ENCODE assay signal across 18 cellular contexts in genomic region chr16:66147338-66147737, GRCh38.
DNase-seq lines count a peak whose midpoint lies in the region; ATAC-seq and TF ChIP-seq lines count a peak whose summit lies in the region.
"Had no signal": no experiment of that assay in that cellular context is flagged by ENCODE, and none has a peak within 500 bp of the region (broad histone marks: within the 10 kb centered on the region; RNA-seq: fewer than 3 reads in every experiment).

No MANE protein-coding gene starts in this region.

- peak overlapping the region; percentile 30 for H4K91ac ChIP-seq in IMR-90 (ENCODE audit: insufficient read depth, low read depth, low read length)

- dilution Hi-C loops in IMR-90 (cut with HindIII; ENCODE audit: low sequenced_read_pairs, unreplicated experiment): no loop called here

- no peaks in the 10 kb centered on the region for H3K79me1 ChIP-seq in IMR-90 (ENCODE audit: low read depth in 1 of 2, low read length in 2 of 2)

- H2BK20ac ChIP-seq in IMR-90 (ENCODE audit: low read depth, low read length): peak overlapping the region; percentile 32; the same call in 1 of the 2 replicates

- H3K9me1 ChIP-seq in IMR-90 (ENCODE audit: insufficient read depth, low read length): peaks cover 18% of the 10 kb centered on the region

- H2BK5ac ChIP-seq in IMR-90 (ENCODE audit: low read depth, low read length, poor library complexity, severe bottlenecking): no peak overlapping the region

- no peaks in the 10 kb centered on the region for H4K20me1 ChIP-seq in IMR-90 (ENCODE audit: insufficient read depth, low read length)

- peak overlapping the region; percentile 59; the same call in 1 of the 2 replicates for H2AK5ac ChIP-seq in IMR-90 (ENCODE audit: low read depth, low read length)

- 100% methylated on average over 1 of the region's 6 CpGs; no CpG with 5 or more reads in 1 of the 2 experiments for WGBS in IMR-90 (ENCODE audit: extremely low coverage in 2 of 2, insufficient read length in 1 of 2), 2 experiments

- no TSS peak for BruUV-seq in IMR-90 (replicated peaks; lab: Mats Ljungman, UMichigan)

- peak overlapping the region; percentile 40; the same call in 1 of the 2 replicates for H3K18ac ChIP-seq in IMR-90 (ENCODE audit: low read depth, low read length)

- CTCF ChIA-PET in IMR-90 (lab: Yijun Ruan, JAX): interaction anchor here (0.8 kb wide), 1 partner anchor 11 kb away, joined by 3 read pairs; no protein-coding TSS in a partner anchor
- CTCF ChIA-PET in activated CD8-positive, alpha-beta memory T cell treated with anti-CD3 and anti-CD28 coated beads, Interleukin-2, amount 10 ng/mL, durations not matched to agents 7 days and 5 days (lab: Charles Lee): no interaction called here

- in situ Hi-C loops in IMR-90 (cut with MboI; ENCODE audit: low sequenced_read_pairs): no loop called here

- H3K27me3 ChIP-seq in IMR-90 (ENCODE audit: control insufficient read depth, insufficient read depth, low read length): no peaks in the 10 kb centered on the region

- H3K9me3 Mint-ChIP-seq in brain (peaks cover 0 to 7% (median 0%) of the 10 kb centered on the region in 5 experiments), nephron (no peaks in the 10 kb centered on the region), type B pancreatic cell (peaks cover 9% of the 10 kb centered on the region)
- H3K9me3 Mint-ChIP-seq in activated CD8-positive, alpha-beta memory T cell treated with anti-CD3 and anti-CD28 coated beads, Interleukin-2, amount 10 ng/mL, durations not matched to agents 7 days and 5 days (ENCODE audit: low read depth): no peaks in the 10 kb centered on the region
- H3K9me3 Mint-ChIP-seq: CD4-positive, alpha-beta T cell; HFFc6 had no signal

- no peak overlapping the region for H3K56ac ChIP-seq in IMR-90 (ENCODE audit: extremely low read depth, insufficient read depth, low read length)

- no peaks in the 10 kb centered on the region for H3K36me3 ChIP-seq in IMR-90 (ENCODE audit: control insufficient read depth, insufficient read depth, low read length)

- peaks cover 30% of the 10 kb centered on the region for H3K4me1 Mint-ChIP-seq in brain
- H3K4me1 Mint-ChIP-seq in nephron: peaks cover 62% of the 10 kb centered on the region
- peaks cover 48% of the 10 kb centered on the region for H3K4me1 Mint-ChIP-seq in type B pancreatic cell (ENCODE audit: unreplicated experiment)
- no peaks in the 10 kb centered on the region for H3K4me1 Mint-ChIP-seq in activated CD8-positive, alpha-beta memory T cell treated with anti-CD3 and anti-CD28 coated beads, Interleukin-2, amount 10 ng/mL, durations not matched to agents 7 days and 5 days

- peaks cover 20% of the 10 kb centered on the region for H3K4me1 ChIP-seq in IMR-90 (ENCODE audit: control insufficient read depth, insufficient read depth, low read length)

- H3K14ac ChIP-seq in IMR-90 (replicated peaks; ENCODE audit: low read depth, low read length): no peak overlapping the region

- H3K9ac ChIP-seq in IMR-90 (ENCODE audit: low read depth, low read length): no peak overlapping the region

- no peak for TF ChIP-seq CTCF in IMR-90 (conservative IDR thresholded peaks at IDR 0.05; ENCODE audit: low read depth, low read length)
- no peak for TF ChIP-seq CTCF in brain (conservative IDR thresholded peaks at IDR 0.05)
- no peak for TF ChIP-seq CTCF in nephron (IDR thresholded peaks at IDR 0.05; ENCODE audit: unreplicated experiment in 3 of 3)
- no peak for TF ChIP-seq CTCF in type B pancreatic cell (conservative IDR thresholded peaks at IDR 0.05)

- no peak for ATAC-seq in IMR-90 (ENCODE audit: low read depth)
- no peak for ATAC-seq in GM21825 (IDR thresholded peaks at IDR 0.05; ENCODE audit: unreplicated experiment)
- no peak for ATAC-seq in activated CD8-positive, alpha-beta memory T cell treated with anti-CD3 and anti-CD28 coated beads, Interleukin-2, amount 10 ng/mL, durations not matched to agents 7 days and 5 days
- no peak for ATAC-seq in left ventricle myocardium superior
- ATAC-seq: HCT116 had no signal

- H3K4me3 Mint-ChIP-seq in brain (peak overlapping the region in 1 of 5 experiments; percentile 6), nephron (no peak overlapping the region), type B pancreatic cell (no peak overlapping the region)
- no peak overlapping the region for H3K4me3 Mint-ChIP-seq in activated CD8-positive, alpha-beta memory T cell treated with anti-CD3 and anti-CD28 coated beads, Interleukin-2, amount 10 ng/mL, durations not matched to agents 7 days and 5 days
- H3K4me3 Mint-ChIP-seq: CD4-positive, alpha-beta T cell; HFFc6; IgD-negative memory B cell had no signal

- no peak overlapping the region for H3K4me3 ChIP-seq in IMR-90 (ENCODE audit: insufficient read depth, low read depth, low read length)

- H4K8ac ChIP-seq in IMR-90 (ENCODE audit: low read depth in 2 of 2, low read length in 2 of 2): 0 out of 4 replicates have a peak overlapping the region, but pooled peaks of 1 of the 2 experiments have one; percentile 25

- no peak overlapping the region for H2AFZ ChIP-seq in IMR-90 (replicated peaks; ENCODE audit: low read length, poor library complexity)

- no peaks in the 10 kb centered on the region for H3K36me3 Mint-ChIP-seq in brain
- H3K36me3 Mint-ChIP-seq in nephron (ENCODE audit: low read depth): no peaks in the 10 kb centered on the region
- H3K36me3 Mint-ChIP-seq in type B pancreatic cell: no peaks in the 10 kb centered on the region
- H3K36me3 Mint-ChIP-seq in activated CD8-positive, alpha-beta memory T cell treated with anti-CD3 and anti-CD28 coated beads, Interleukin-2, amount 10 ng/mL, durations not matched to agents 7 days and 5 days: no peaks in the 10 kb centered on the region

- peak overlapping the region; percentile 30; the same call in 1 of the 3 replicates for H2BK15ac ChIP-seq in IMR-90 (ENCODE audit: low read depth, low read length)

- peak overlapping the region; percentile 47 for H2BK120ac ChIP-seq in IMR-90 (ENCODE audit: low read depth, low read length)

- H3K27ac Mint-ChIP-seq in brain (peak overlapping the region in 3 of 5 experiments; percentile 22 to 77 (median 62)), nephron (peak overlapping the region; percentile 82 to 93 (median 84)), type B pancreatic cell (peak overlapping the region; percentile 69)
- H3K27ac Mint-ChIP-seq in activated CD8-positive, alpha-beta memory T cell treated with anti-CD3 and anti-CD28 coated beads, Interleukin-2, amount 10 ng/mL, durations not matched to agents 7 days and 5 days: no peak overlapping the region
- H3K27ac Mint-ChIP-seq: CD4-positive, alpha-beta T cell; HFFc6; IgD-negative memory B cell had no signal

- H3K4me2 ChIP-seq in IMR-90 (ENCODE audit: low read depth, low read length): no peak overlapping the region

- peak overlapping the region; percentile 37; the same call in 1 of the 2 replicates for H3K4ac ChIP-seq in IMR-90 (ENCODE audit: low read depth, low read length)

- no peak overlapping the region for H3K23ac ChIP-seq in IMR-90 (ENCODE audit: low read depth, low read length)

- DNase-seq in IMR-90: no peak
- DNase-seq in type B pancreatic cell (ENCODE audit: extremely low spot score, unreplicated experiment): no peak
- no peak for DNase-seq in activated CD8-positive, alpha-beta memory T cell treated with anti-CD3 and anti-CD28 coated beads, Interleukin-2, amount 10 ng/mL, durations not matched to agents 7 days and 5 days
- no peak for DNase-seq in left ventricle myocardium superior
- DNase-seq: AML-193; Caco-2; CD4-positive, alpha-beta T cell; DMS79 treated with DMSO at 0.1 percent for 48 hours; GF-D8; GOT3; H7; HFFc6 had no signal

- intact Hi-C loops in IMR-90 (cut with micrococcal nuclease) (no loop called here), left ventricle myocardium superior (cut with micrococcal nuclease) (no loop called here)

- H3K27me3 Mint-ChIP-seq in brain (peaks cover 2% of the 10 kb centered on the region), nephron (ENCODE audit: low read depth) (peaks cover 4% of the 10 kb centered on the region), type B pancreatic cell (peaks cover 13% of the 10 kb centered on the region)
- H3K27me3 Mint-ChIP-seq in activated CD8-positive, alpha-beta memory T cell treated with anti-CD3 and anti-CD28 coated beads, Interleukin-2, amount 10 ng/mL, durations not matched to agents 7 days and 5 days: peaks cover 4% of the 10 kb centered on the region

- TF ChIP-seq RAD21 in IMR-90 (IDR thresholded peaks at IDR 0.05; ENCODE audit: low read length): no peak

- no peak overlapping the region for H3K27ac ChIP-seq in IMR-90 (ENCODE audit: insufficient read depth, low read length)
- H3K27ac ChIP-seq: C4-2B had no signal

- no peak overlapping the region for H4K5ac ChIP-seq in IMR-90 (ENCODE audit: low read depth, low read length)

- TF ChIP-seq POLR2A in IMR-90 (IDR thresholded peaks at IDR 0.05; ENCODE audit: low read depth, low read length): no peak

- H2AK9ac ChIP-seq in IMR-90 (replicated peaks; ENCODE audit: low read depth, low read length, poor library complexity): no peak overlapping the region

- no peaks in the 10 kb centered on the region; the same call in 1 of the 2 replicates for H3K9me3 ChIP-seq in IMR-90 (ENCODE audit: control insufficient read depth, insufficient read depth, low read length)
- H3K9me3 ChIP-seq: Caco-2 had no signal

- POLR2A ChIA-PET in IMR-90 (lab: Charles Lee; ENCODE audit: unreplicated experiment): no interaction called here

TF ChIP-seq in IMR-90, 13 proteins besides CTCF, POLR2A, EP300 and RAD21 (continues in another document):
- no peak for TF ChIP-seq MAFK (IDR thresholded peaks at IDR 0.05; ENCODE audit: low read depth, low read length)
- no peak for TF ChIP-seq NFE2L2 (IDR thresholded peaks at IDR 0.05; ENCODE audit: low read depth, low read length)
- no peak for TF ChIP-seq BHLHE40 (IDR thresholded peaks at IDR 0.05; ENCODE audit: low read depth, low read length)
- no peak for TF ChIP-seq CEBPB (IDR thresholded peaks at IDR 0.05; ENCODE audit: low read depth, low read length)
- TF ChIP-seq, protein P1, sequence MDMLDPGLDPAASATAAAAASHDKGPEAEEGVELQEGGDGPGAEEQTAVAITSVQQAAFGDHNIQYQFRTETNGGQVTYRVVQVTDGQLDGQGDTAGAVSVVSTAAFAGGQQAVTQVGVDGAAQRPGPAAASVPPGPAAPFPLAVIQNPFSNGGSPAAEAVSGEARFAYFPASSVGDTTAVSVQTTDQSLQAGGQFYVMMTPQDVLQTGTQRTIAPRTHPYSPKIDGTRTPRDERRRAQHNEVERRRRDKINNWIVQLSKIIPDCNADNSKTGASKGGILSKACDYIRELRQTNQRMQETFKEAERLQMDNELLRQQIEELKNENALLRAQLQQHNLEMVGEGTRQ (IDR thresholded peaks at IDR 0.05; ENCODE audit: low read depth, low read length): no peak
- no peak for TF ChIP-seq MAZ (IDR thresholded peaks at IDR 0.05; ENCODE audit: borderline replicate concordance, low read depth, low read length)
- no peak for TF ChIP-seq FOS (IDR thresholded peaks at IDR 0.05; ENCODE audit: low read depth, low read length)
- no peak for TF ChIP-seq RFX5 (IDR thresholded peaks at IDR 0.05; ENCODE audit: low read depth, low read length)
- no peak for TF ChIP-seq MXI1 (IDR thresholded peaks at IDR 0.05; ENCODE audit: borderline replicate concordance, low read depth, low read length)
